ENCODE assay signal across 8 cellular contexts in genomic region chr7:78577174-78577952, GRCh38.
A peak's percentile ranks its signal among the peaks of the same experiment; 100 is the strongest.
DNase-seq lines count a peak whose midpoint lies in the region; ATAC-seq, FAIRE-seq and TF ChIP-seq lines count a peak whose summit lies in the region.
"Not testable (repeated sequence)": the region's sequence is repeated elsewhere in the genome, so short reads cannot be mapped to it uniquely, and the experiment has no call there.

No MANE protein-coding gene starts in this region.

- not testable (repeated sequence) for H3K4me3 ChIP-seq in HUES48 (ENCODE audit: low read depth, low read length); IMR-90 (ENCODE audit: insufficient read depth, low read depth, low read length); K562; endodermal cell (ENCODE audit: low read length); iPS-18a (ENCODE audit: low read length); mesenchymal stem cell (ENCODE audit: insufficient read depth in 1 of 2, low read depth in 1 of 2, low read length in 2 of 2); trophoblast cell (ENCODE audit: low read depth, low read length)

- peaks cover 49% of the 10 kb centered on the region for H3K4me1 Mint-ChIP-seq in endodermal cell

- not testable (repeated sequence) for BruUV-seq in IMR-90 (replicated peaks; lab: Mats Ljungman, UMichigan); K562 (replicated peaks; lab: Mats Ljungman, UMichigan)

- intact Hi-C loops in IMR-90 (cut with micrococcal nuclease); K562 (cut with micrococcal nuclease): not testable (repeated sequence)

- H3K23ac ChIP-seq in IMR-90 (ENCODE audit: low read depth, low read length); mesenchymal stem cell (ENCODE audit: low read length in 2 of 2); trophoblast cell (ENCODE audit: low read length): not testable (repeated sequence)

- H2BK5ac ChIP-seq in IMR-90 (ENCODE audit: low read depth, low read length, poor library complexity, severe bottlenecking); mesenchymal stem cell (ENCODE audit: low read depth, low read length, poor library complexity, severe bottlenecking): not testable (repeated sequence)
- H2BK5ac ChIP-seq in trophoblast cell (ENCODE audit: low read depth, low read length, poor library complexity): peak overlapping the region; percentile 68

- FAIRE-seq in K562 (lab: Jason Lieb, UNC): not testable (repeated sequence)

- not testable (repeated sequence) for H4K91ac ChIP-seq in IMR-90 (ENCODE audit: insufficient read depth, low read depth, low read length); mesenchymal stem cell (ENCODE audit: low read length)
- peak overlapping the region; percentile 62 for H4K91ac ChIP-seq in trophoblast cell (ENCODE audit: low read depth, low read length)

- H3K27ac ChIP-seq in HUES48 (ENCODE audit: low read depth, low read length) (peak overlapping the region; percentile 90), trophoblast cell (ENCODE audit: low read depth, low read length) (peak overlapping the region; percentile 11)
- not testable (repeated sequence) for H3K27ac ChIP-seq in IMR-90 (ENCODE audit: insufficient read depth, low read length); K562 (ENCODE audit: extremely low read depth, low read depth, low read length); endodermal cell (ENCODE audit: low read depth, low read length); iPS-18a (ENCODE audit: low read length); mesenchymal stem cell (ENCODE audit: low read length, poor library complexity, severe bottlenecking)

- not testable (repeated sequence) for H4K8ac ChIP-seq in IMR-90 (ENCODE audit: low read depth in 2 of 2, low read length in 2 of 2); mesenchymal stem cell (ENCODE audit: low read length); trophoblast cell (ENCODE audit: low read depth, low read length)

- not testable (repeated sequence) for H3K56ac ChIP-seq in IMR-90 (ENCODE audit: extremely low read depth, insufficient read depth, low read length)

- H4K5ac ChIP-seq in IMR-90 (ENCODE audit: low read depth, low read length): not testable (repeated sequence)

- not testable (repeated sequence) for H3K79me1 ChIP-seq in IMR-90 (ENCODE audit: low read depth in 1 of 2, low read length in 2 of 2); mesenchymal stem cell (replicated peaks; ENCODE audit: low read length, poor library complexity, severe bottlenecking)
- peaks cover 11% of the 10 kb centered on the region for H3K79me1 ChIP-seq in trophoblast cell (ENCODE audit: low read length)

- H2AK5ac ChIP-seq in IMR-90 (ENCODE audit: low read depth, low read length); mesenchymal stem cell (ENCODE audit: low read length, severe bottlenecking); trophoblast cell (ENCODE audit: low read length): not testable (repeated sequence)

- not testable (repeated sequence) for ATAC-seq in IMR-90 (ENCODE audit: low read depth); K562

- POLR2A ChIA-PET in IMR-90 (lab: Charles Lee; ENCODE audit: unreplicated experiment); K562 (lab: Yijun Ruan, JAX): not testable (repeated sequence)

- not testable (repeated sequence) for H3K36me3 Mint-ChIP-seq in endodermal cell (ENCODE audit: low read depth)

- not testable (repeated sequence) for H3K4ac ChIP-seq in IMR-90 (ENCODE audit: low read depth, low read length); mesenchymal stem cell (ENCODE audit: low read depth in 1 of 2, low read length in 2 of 2); trophoblast cell (ENCODE audit: low read depth, low read length)

- CTCF ChIA-PET in IMR-90 (lab: Yijun Ruan, JAX); K562 (lab: Yijun Ruan, JAX; ENCODE audit: low intra/inter-chr PET ratio): not testable (repeated sequence)

- H3K4me1 ChIP-seq in HUES48 (ENCODE audit: control insufficient read depth, insufficient read depth, low read length) (peaks cover 54% of the 10 kb centered on the region), endodermal cell (ENCODE audit: control insufficient read depth, insufficient read depth, low read length) (peaks cover 15% of the 10 kb centered on the region), iPS-18a (ENCODE audit: control insufficient read depth, low read depth, low read length) (peaks cover 48% of the 10 kb centered on the region)
- not testable (repeated sequence) for H3K4me1 ChIP-seq in IMR-90 (ENCODE audit: control insufficient read depth, insufficient read depth, low read length); K562 (replicated peaks in 1 of 2; ENCODE audit: control insufficient read depth in 2 of 2, insufficient read depth in 2 of 2, low read length in 2 of 2); mesenchymal stem cell (ENCODE audit: control insufficient read depth, insufficient read depth, low read depth, low read length); trophoblast cell (ENCODE audit: control insufficient read depth in 1 of 2, insufficient read depth in 2 of 2, low read length in 2 of 2)

- TF ChIP-seq CTCF in IMR-90 (conservative IDR thresholded peaks at IDR 0.05; ENCODE audit: low read depth, low read length); K562 (IDR thresholded peaks at IDR 0.05 in 2 of 3, conservative IDR thresholded peaks at IDR 0.05 in 1 of 3; ENCODE audit: insufficient read depth in 2 of 3, low read depth in 1 of 3, low read length in 3 of 3); endodermal cell (conservative IDR thresholded peaks at IDR 0.05): not testable (repeated sequence)

- not testable (repeated sequence) for H2AFZ ChIP-seq in IMR-90 (replicated peaks; ENCODE audit: low read length, poor library complexity); K562 (ENCODE audit: low read depth, low read length); mesenchymal stem cell (ENCODE audit: low read depth, low read length); trophoblast cell (ENCODE audit: insufficient read depth, low read length, poor library complexity)

- not testable (repeated sequence) for H3K9me3 ChIP-seq in HUES48 (ENCODE audit: control insufficient read depth, insufficient read depth, low read length); IMR-90 (ENCODE audit: control insufficient read depth, insufficient read depth, low read length); K562 (replicated peaks; ENCODE audit: control insufficient read depth, insufficient read depth, low read depth, low read length); endodermal cell (ENCODE audit: control insufficient read depth, low read length); iPS-18a (ENCODE audit: control insufficient read depth, low read depth, low read length); mesenchymal stem cell (ENCODE audit: control insufficient read depth, low read length); trophoblast cell (ENCODE audit: insufficient read depth, low read depth, low read length)

- H2BK20ac ChIP-seq in IMR-90 (ENCODE audit: low read depth, low read length): not testable (repeated sequence)

- H3K27me3 ChIP-seq in HUES48 (ENCODE audit: control insufficient read depth, insufficient read depth, low read length); IMR-90 (ENCODE audit: control insufficient read depth, insufficient read depth, low read length); K562 (ENCODE audit: control insufficient read depth in 2 of 2, insufficient read depth in 2 of 2, low read length in 2 of 2); endodermal cell (ENCODE audit: control insufficient read depth, insufficient read depth, low read length, poor library complexity, severe bottlenecking); iPS-18a (ENCODE audit: control insufficient read depth, insufficient read depth, low read length); mesenchymal stem cell (ENCODE audit: control insufficient read depth in 1 of 2, insufficient read depth in 1 of 2, low read length in 2 of 2); trophoblast cell (ENCODE audit: insufficient read depth, low read length): not testable (repeated sequence)

- dilution Hi-C loops in IMR-90 (cut with HindIII; ENCODE audit: low sequenced_read_pairs, unreplicated experiment): not testable (repeated sequence)

- H3K14ac ChIP-seq in IMR-90 (replicated peaks; ENCODE audit: low read depth, low read length); mesenchymal stem cell (ENCODE audit: low read length in 2 of 2); trophoblast cell (ENCODE audit: low read length): not testable (repeated sequence)

- H3K4me2 ChIP-seq in IMR-90 (ENCODE audit: low read depth, low read length); K562 (ENCODE audit: insufficient read depth, low read length); mesenchymal stem cell (ENCODE audit: low read length, poor library complexity, severe bottlenecking); trophoblast cell (ENCODE audit: low read length): not testable (repeated sequence)

- TF ChIP-seq EP300 in K562 (IDR thresholded peaks at IDR 0.05; ENCODE audit: low read length): not testable (repeated sequence)

- no CpG with 5 or more reads among the region's 7 CpGs for WGBS in IMR-90 (ENCODE audit: extremely low coverage in 2 of 2, insufficient read length in 1 of 2), 2 experiments
- WGBS in K562 (ENCODE audit: insufficient coverage, low coverage, missing lambda C conversion rate): 0% methylated on average over 4 of the region's 7 CpGs
- WGBS in endodermal cell (ENCODE audit: insufficient coverage in 1 of 2, insufficient read length in 1 of 2), 2 experiments: 6% methylated on average over 6 of the region's 7 CpGs; no CpG with 5 or more reads in 1 of the 2 experiments
- 70% methylated on average over 6 of the region's 7 CpGs for WGBS in mesenchymal stem cell
- no CpG with 5 or more reads among the region's 7 CpGs for WGBS in trophoblast cell (ENCODE audit: extremely low coverage, insufficient coverage, insufficient read length)

- not testable (repeated sequence) for H3K9me3 Mint-ChIP-seq in endodermal cell

- H3K79me2 ChIP-seq in K562 (ENCODE audit: control insufficient read depth, insufficient read depth, low read length); trophoblast cell (ENCODE audit: control insufficient read depth, insufficient read depth, low read length, poor library complexity): not testable (repeated sequence)

- H4K12ac ChIP-seq in trophoblast cell (ENCODE audit: low read depth, low read length): not testable (repeated sequence)

- not testable (repeated sequence) for H2AK9ac ChIP-seq in IMR-90 (replicated peaks; ENCODE audit: low read depth, low read length, poor library complexity)

- H2BK120ac ChIP-seq in IMR-90 (ENCODE audit: low read depth, low read length); mesenchymal stem cell (ENCODE audit: low read depth, low read length): not testable (repeated sequence)
- H2BK120ac ChIP-seq in trophoblast cell (ENCODE audit: insufficient read depth, low read length, poor library complexity): peak overlapping the region; percentile 60

- H2BK15ac ChIP-seq in IMR-90 (ENCODE audit: low read depth, low read length): not testable (repeated sequence)
- H2BK15ac ChIP-seq in mesenchymal stem cell (ENCODE audit: low read depth, poor library complexity, severe bottlenecking): peak overlapping the region; percentile 7

- TF ChIP-seq POLR2A in IMR-90 (IDR thresholded peaks at IDR 0.05; ENCODE audit: low read depth, low read length); K562 (conservative IDR thresholded peaks at IDR 0.05): not testable (repeated sequence)

- in situ Hi-C loops in IMR-90 (cut with MboI; ENCODE audit: low sequenced_read_pairs); K562 (cut with MboI): not testable (repeated sequence)

- H3K18ac ChIP-seq in IMR-90 (ENCODE audit: low read depth, low read length); mesenchymal stem cell (ENCODE audit: low read depth in 1 of 2, low read length in 2 of 2); trophoblast cell (ENCODE audit: low read length): not testable (repeated sequence)

- peak overlapping the region; percentile 92 for H3K27ac Mint-ChIP-seq in endodermal cell

- not testable (repeated sequence) for H2BK12ac ChIP-seq in mesenchymal stem cell (ENCODE audit: low read length in 2 of 2)
- H2BK12ac ChIP-seq in trophoblast cell (ENCODE audit: low read length): peak overlapping the region; percentile 58

- H4K20me1 ChIP-seq in IMR-90 (ENCODE audit: insufficient read depth, low read length); K562 (replicated peaks; ENCODE audit: control insufficient read depth, insufficient read depth, low read length): not testable (repeated sequence)

- not testable (repeated sequence) for H3K27me3 Mint-ChIP-seq in endodermal cell (ENCODE audit: insufficient read depth)

- TF ChIP-seq RAD21 in IMR-90 (IDR thresholded peaks at IDR 0.05; ENCODE audit: low read length); K562 (CRISPR knock-in tag; conservative IDR thresholded peaks at IDR 0.05 in 1 of 2, IDR thresholded peaks at IDR 0.05 in 1 of 2): not testable (repeated sequence)

- H3K9me1 ChIP-seq in IMR-90 (ENCODE audit: insufficient read depth, low read length); K562 (ENCODE audit: control insufficient read depth, insufficient read depth, low read length): not testable (repeated sequence)

- DNase-seq in ELF-1 (ENCODE audit: low read depth, low spot score) (peak; percentile 28), endodermal cell (peak; percentile 71)
- not testable (repeated sequence) for DNase-seq in IMR-90; K562 (ENCODE audit: extremely low read depth in 1 of 4, low spot score in 3 of 4); mesenchymal stem cell; trophoblast cell

- H3K4me3 Mint-ChIP-seq in endodermal cell: not testable (repeated sequence)

- H3K36me3 ChIP-seq in HUES48 (ENCODE audit: control insufficient read depth, insufficient read depth, low read length); IMR-90 (ENCODE audit: control insufficient read depth, insufficient read depth, low read length); K562 (ENCODE audit: control insufficient read depth, insufficient read depth, low read length); endodermal cell (ENCODE audit: control insufficient read depth, insufficient read depth, low read length); iPS-18a (ENCODE audit: control insufficient read depth, low read depth, low read length); mesenchymal stem cell (ENCODE audit: control insufficient read depth in 1 of 2, insufficient read depth in 2 of 2, low read depth in 1 of 2, low read length in 2 of 2); trophoblast cell (ENCODE audit: control insufficient read depth in 1 of 2, insufficient read depth in 2 of 2, low read length in 2 of 2): not testable (repeated sequence)

- H3K9ac ChIP-seq in HUES48 (ENCODE audit: low read depth, low read length) (peak overlapping the region; percentile 43; the same call in 1 of the 2 replicates), iPS-18a (ENCODE audit: low read length) (peak overlapping the region; percentile 21)
- not testable (repeated sequence) for H3K9ac ChIP-seq in IMR-90 (ENCODE audit: low read depth, low read length); K562 (ENCODE audit: insufficient read depth in 1 of 2, low read depth in 2 of 2, low read length in 2 of 2); endodermal cell (ENCODE audit: extremely low read depth, low read length, poor library complexity, severe bottlenecking); mesenchymal stem cell (ENCODE audit: low read length); trophoblast cell (ENCODE audit: low read length)
